ENCODE assay signal across 10 cellular contexts in the genomic region with DNA sequence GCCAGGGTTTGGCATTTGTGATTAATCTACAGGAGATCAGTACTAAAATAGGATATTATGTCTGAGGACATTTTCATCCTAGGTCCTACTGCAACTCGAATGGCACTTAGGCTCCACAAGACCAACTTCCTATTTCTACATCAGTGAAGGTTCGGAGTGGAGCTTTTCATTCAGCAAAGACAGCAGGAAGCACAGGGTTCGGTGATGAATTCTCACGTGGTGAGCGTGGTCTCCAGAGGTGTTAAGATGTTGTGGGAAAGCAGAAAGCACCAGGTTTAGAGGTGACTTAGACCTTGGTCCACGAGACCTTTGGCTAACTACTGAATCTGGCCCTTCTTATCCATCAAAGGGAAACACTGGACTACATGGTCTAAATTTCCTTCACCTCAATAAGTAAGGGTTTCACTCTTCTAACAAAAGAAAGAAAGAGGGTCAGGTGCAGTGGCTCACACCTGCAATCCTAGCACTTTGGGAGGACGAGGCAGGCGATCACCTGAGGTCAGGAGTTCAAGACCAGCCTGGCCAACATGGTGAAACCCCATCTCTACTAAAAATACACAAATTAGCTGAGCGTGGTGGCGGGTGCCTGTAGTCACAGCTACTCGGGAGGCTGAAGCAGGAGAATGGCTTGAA. TPM values are rescaled to one million over a fixed set of nuclear protein-coding genes. Genes with fewer than 3 reads are reported as not detected.
DNase-seq lines count a peak whose midpoint lies in the region; ATAC-seq, FAIRE-seq and TF ChIP-seq lines count a peak whose summit lies in the region.
"Had no signal": no experiment of that assay in that cellular context is flagged by ENCODE, and none has a peak within 500 bp of the region (broad histone marks: within the 10 kb centered on the region; RNA-seq: fewer than 3 reads in every experiment).

No MANE protein-coding gene starts in this region.

- H2BK120ac ChIP-seq in H1 (replicated peaks; ENCODE audit: low read depth, low read length) = no peak overlapping the region

- H3K4ac ChIP-seq in H1 (replicated peaks; ENCODE audit: insufficient read length, low read depth, low read length) = no peak overlapping the region

- H4K5ac ChIP-seq in H1 (ENCODE audit: insufficient read length, low read depth, low read length) = no peak overlapping the region

- no peak overlapping the region for H2AFZ ChIP-seq in H1 (ENCODE audit: low read length)

- DNase-seq in activated effector memory CD4-positive, alpha-beta T cell treated with Interleukin-2 at 50 U/mL for 16 hours = peak; percentile 10
- no peak for DNase-seq in activated effector memory CD4-positive, alpha-beta T cell treated with anti-CD3 and anti-CD28 coated beads, Interleukin-2, amount 50 U/mL, for 16 hours
- no peak for DNase-seq in H1 (ENCODE audit: low read depth in 1 of 2, low spot score in 2 of 2)
- peak; percentile 21 to 47 for DNase-seq in stimulated activated naive CD8-positive, alpha-beta T cell treated with anti-CD3 and anti-CD28 coated beads, Interleukin-15, amount 100 ng/mL, for 72 hours
- no peak for DNase-seq in SHP77 (lab: John Stamatoyannopoulos, UW)
- DNase-seq: activated CD4-positive, CD25-positive, alpha-beta regulatory T cell treated with anti-CD3 and anti-CD28 coated beads, Interleukin-2, amount 50 U/mL, for 72 hours; foreskin melanocyte had no signal

- no peak overlapping the region for H3K18ac ChIP-seq in H1 (ENCODE audit: extremely low read depth, low read length)

- H3K56ac ChIP-seq in H1 (replicated peaks; ENCODE audit: insufficient read length, low read depth, low read length) = no peak overlapping the region

- peaks cover 5% of the 10 kb centered on the region for H3K36me3 Mint-ChIP-seq in T-helper 1 cell treated with Interleukin-12 subunit alpha and Interleukin-12 subunit beta and Interleukin-4 antibody, amounts not matched to agents 30 μg/mL and 1 μg/mL, for 36 hours (ENCODE audit: low read depth)

- WGBS in H1 (ENCODE audit: extremely low coverage in 1 of 2, insufficient coverage in 1 of 2, insufficient read length in 1 of 2, insufficient replicate concordance in 2 of 2, low coverage in 1 of 2, low lambda C conversion rate in 2 of 2, missing lambda C conversion rate in 1 of 2), 2 experiments = 88% methylated on average over 11 of the region's 11 CpGs; no CpG with 5 or more reads in 1 of the 2 experiments

- H3K27ac ChIP-seq in H1 (ENCODE audit: low read depth, low read length) = no peak overlapping the region

- H3K9ac ChIP-seq in H1 (replicated peaks in 1 of 4; ENCODE audit: extremely low read depth in 1 of 4, low read depth in 3 of 4, low read length in 3 of 4) = no peak overlapping the region

- H2BK15ac ChIP-seq in H1 (ENCODE audit: low read length) = no peak overlapping the region

- peaks cover 33% of the 10 kb centered on the region for H3K4me1 Mint-ChIP-seq in T-helper 1 cell treated with Interleukin-12 subunit alpha and Interleukin-12 subunit beta and Interleukin-4 antibody, amounts not matched to agents 30 μg/mL and 1 μg/mL, for 36 hours (ENCODE audit: low read depth)
- H3K4me1 Mint-ChIP-seq in stimulated activated naive CD8-positive, alpha-beta T cell treated with anti-CD3 and anti-CD28 coated beads, Interleukin-15, amount 100 ng/mL, for 72 hours = peaks cover 28% of the 10 kb centered on the region

- TF ChIP-seq EP300 in H1 (IDR thresholded peaks at IDR 0.05; ENCODE audit: borderline replicate concordance in 1 of 2, low read depth in 2 of 2, low read length in 2 of 2) = no peak

- no peak overlapping the region for H3K4me3 ChIP-seq in H1 (ENCODE audit: extremely low read depth in 1 of 4, insufficient read depth in 2 of 4, low read depth in 3 of 4, low read length in 4 of 4)

- no peak overlapping the region for H3K4me2 ChIP-seq in H1 (ENCODE audit: insufficient read depth in 1 of 2, low read depth in 2 of 2, low read length in 2 of 2)

- 0 out of 2 replicates have a peak overlapping the region, but pooled peaks have one; percentile 19 for H2BK12ac ChIP-seq in H1 (ENCODE audit: low read depth, low read length)

- no peaks in the 10 kb centered on the region for H3K79me2 ChIP-seq in H1 (ENCODE audit: control insufficient read depth in 1 of 2, insufficient read depth in 2 of 2, low read length in 2 of 2)

- no peaks in the 10 kb centered on the region for H3K27me3 ChIP-seq in H1 (replicated peaks in 1 of 4; ENCODE audit: control insufficient read depth in 3 of 4, extremely low read depth in 1 of 4, insufficient read depth in 3 of 4, low read length in 3 of 4)

- POLR2A ChIA-PET in H1 (lab: Charles Lee; ENCODE audit: partially characterized antibody) = interaction anchor here (1.2 kb wide), 1 partner anchor 9 kb away, joined by 4 read pairs; no protein-coding TSS in a partner anchor

- H3K36me3 ChIP-seq in H1 (ENCODE audit: control insufficient read depth in 2 of 4, insufficient read depth in 4 of 4, low read length in 3 of 4) = no peaks in the 10 kb centered on the region

- H4K91ac ChIP-seq in H1 (replicated peaks; ENCODE audit: insufficient read length, low read length) = no peak overlapping the region

- ATAC-seq in stimulated activated naive CD8-positive, alpha-beta T cell treated with anti-CD3 and anti-CD28 coated beads, Interleukin-15, amount 100 ng/mL, for 72 hours = peak; percentile 83
- ATAC-seq in GM18498 (IDR thresholded peaks at IDR 0.05; ENCODE audit: unreplicated experiment) (no peak), GM21717 (IDR thresholded peaks at IDR 0.05; ENCODE audit: unreplicated experiment) (no peak)

- H3K4me1 ChIP-seq in H1 (replicated peaks in 1 of 4; ENCODE audit: control insufficient read depth in 3 of 4, insufficient read depth in 4 of 4, low read length in 3 of 4) = peaks cover 0 to 6% (median 4%) of the 10 kb centered on the region in 4 experiments; a peak in 3 of 7 replicates

- no peaks in the 10 kb centered on the region for H3K79me1 ChIP-seq in H1 (ENCODE audit: low read depth, low read length)

- H3K23me2 ChIP-seq in H1 (ENCODE audit: low read depth, low read length) = 0 out of 2 replicates have a peak, but pooled peaks cover 3% of the 10 kb centered on the region

- H3K27ac Mint-ChIP-seq in T-helper 1 cell treated with Interleukin-12 subunit alpha and Interleukin-12 subunit beta and Interleukin-4 antibody, amounts not matched to agents 30 μg/mL and 1 μg/mL, for 36 hours = peak overlapping the region; percentile 74
- H3K27ac Mint-ChIP-seq in stimulated activated naive CD8-positive, alpha-beta T cell treated with anti-CD3 and anti-CD28 coated beads, Interleukin-15, amount 100 ng/mL, for 72 hours = no peak overlapping the region

- no peak overlapping the region; the same call in 1 of the 2 replicates for H2BK20ac ChIP-seq in H1 (ENCODE audit: low read length)

- H3K23ac ChIP-seq in H1 (ENCODE audit: insufficient read length) = no peak overlapping the region

- no peak for TF ChIP-seq POLR2A in H1 (IDR thresholded peaks at IDR 0.05; ENCODE audit: control extremely low read depth in 1 of 2, low read depth in 2 of 2, low read length in 2 of 2)

- H3K4me3 Mint-ChIP-seq in T-helper 1 cell treated with Interleukin-12 subunit alpha and Interleukin-12 subunit beta and Interleukin-4 antibody, amounts not matched to agents 30 μg/mL and 1 μg/mL, for 36 hours = peak overlapping the region; percentile 43
- H3K4me3 Mint-ChIP-seq in stimulated activated naive CD8-positive, alpha-beta T cell treated with anti-CD3 and anti-CD28 coated beads, Interleukin-15, amount 100 ng/mL, for 72 hours = peak overlapping the region; percentile 14 to 44

- CTCF ChIA-PET in H1 (lab: Charles Lee; ENCODE audit: partially characterized antibody) = interaction anchor here (0.6 to 2.6 kb wide), 4 partner anchors 10 to 15 kb away, joined by 3 to 12 read pairs (median 6); no protein-coding TSS in a partner anchor

- H4K8ac ChIP-seq in H1 (ENCODE audit: extremely low read depth, insufficient read depth, low read length) = no peak overlapping the region

- H3K27me3 Mint-ChIP-seq in T-helper 1 cell treated with Interleukin-12 subunit alpha and Interleukin-12 subunit beta and Interleukin-4 antibody, amounts not matched to agents 30 μg/mL and 1 μg/mL, for 36 hours (ENCODE audit: low read depth) = no peaks in the 10 kb centered on the region
- H3K27me3 Mint-ChIP-seq in stimulated activated naive CD8-positive, alpha-beta T cell treated with anti-CD3 and anti-CD28 coated beads, Interleukin-15, amount 100 ng/mL, for 72 hours = no peaks in the 10 kb centered on the region

- no peak overlapping the region; the same call in 1 of the 2 replicates for H2BK5ac ChIP-seq in H1 (ENCODE audit: low read depth, low read length)

- peaks cover 4% of the 10 kb centered on the region for H3K9me3 Mint-ChIP-seq in T-helper 1 cell treated with Interleukin-12 subunit alpha and Interleukin-12 subunit beta and Interleukin-4 antibody, amounts not matched to agents 30 μg/mL and 1 μg/mL, for 36 hours
- no peaks in the 10 kb centered on the region for H3K9me3 Mint-ChIP-seq in stimulated activated naive CD8-positive, alpha-beta T cell treated with anti-CD3 and anti-CD28 coated beads, Interleukin-15, amount 100 ng/mL, for 72 hours

- no peak for FAIRE-seq in H1 (lab: Jason Lieb, UNC)

- H3K14ac ChIP-seq in H1 (ENCODE audit: insufficient read length) = no peak overlapping the region

- TF ChIP-seq CTCF in H1 (IDR thresholded peaks at IDR 0.05; ENCODE audit: control extremely low read depth in 1 of 3, insufficient read depth in 1 of 3, low read depth in 1 of 3, low read length in 3 of 3) = no peak

- no peak overlapping the region; the same call in 1 of the 2 replicates for H2AK5ac ChIP-seq in H1 (ENCODE audit: low read depth, low read length)

- TF ChIP-seq RAD21 in H1 (IDR thresholded peaks at IDR 0.05 in 1 of 2, conservative IDR thresholded peaks at IDR 0.05 in 1 of 2; ENCODE audit: low read depth in 2 of 2, low read length in 2 of 2) = no peak

- H4K20me1 ChIP-seq in H1 (replicated peaks in 1 of 2; ENCODE audit: control insufficient read depth in 1 of 2, insufficient read depth in 2 of 2, low read length in 2 of 2) = peaks cover 0 to 3% of the 10 kb centered on the region in 2 experiments

- H3K9me3 ChIP-seq in H1 (ENCODE audit: insufficient read depth in 2 of 2, low read depth in 1 of 2, low read length in 1 of 2) = peaks cover 4 to 6% of the 10 kb centered on the region in 2 experiments; a peak in 2 of 4 replicates

TF ChIP-seq in H1, 55 proteins besides CTCF, POLR2A, EP300 and RAD21:
- TF ChIP-seq TBP (IDR thresholded peaks at IDR 0.05; ENCODE audit: low read depth, low read length) (no peak), TEAD4 (IDR thresholded peaks at IDR 0.05; ENCODE audit: low read depth, low read length) (no peak), RXRA (IDR thresholded peaks at IDR 0.05; ENCODE audit: insufficient read depth, low read depth, low read length) (no peak)

RNA-seq across cellular contexts. Expression of gene HELZ, which starts 14.0 kb away (rescaled TPM):
- total RNA-seq in H1 (2021; fragmentation: NEBNext Ultra II Directional; extraction: Animal tissue kit (Norgen Biotek cat#: 25700)) = 47.3 and 48.7 TPM in 2 replicates
- polyA plus RNA-seq in H1 (2011; rRNA removed) = 7.9 and 10.0 TPM in 2 replicates
- polyA plus RNA-seq in H1 (2011; cell fraction: cytosol; rRNA removed) = 10.1 TPM
- polyA plus RNA-seq in H1 (2011; cell fraction: nucleus; rRNA removed) = 14.5 TPM
- 5.4 to 17.7 TPM (median 9.1 TPM) in 4 replicates for polyA plus RNA-seq in H1 (2012, experiment 1 of 2)
- polyA plus RNA-seq in H1 (2012, experiment 2 of 2) = 0.30 TPM
- 12.5 TPM for polyA plus RNA-seq in H1 (2013, experiment 1 of 2)
- polyA plus RNA-seq in H1 (2013, experiment 2 of 2) = 11.5 TPM
- 49.8 and 73.0 TPM in 2 replicates for polyA minus RNA-seq in H1 (2011; rRNA and poly(A)+ RNA removed)
- polyA minus RNA-seq in H1 (2011; cell fraction: cytosol; rRNA and poly(A)+ RNA removed) = 30.8 TPM
- polyA minus RNA-seq in H1 (2011; cell fraction: nucleus; rRNA and poly(A)+ RNA removed) = 62.5 TPM

Comparison
In these comparisons a context has a peak if more than half of its experiments do, and no peak if none do; other contexts are left out.
1. DNase-seq: peak in activated effector memory CD4-positive, alpha-beta T cell treated with Interleukin-2 at 50 U/mL for 16 hours (single experiment) and stimulated activated naive CD8-positive, alpha-beta T cell treated with anti-CD3 and anti-CD28 coated beads, Interleukin-15, amount 100 ng/mL, for 72 hours (2 of 2); none in activated effector memory CD4-positive, alpha-beta T cell treated with anti-CD3 and anti-CD28 coated beads, Interleukin-2, amount 50 U/mL, for 16 hours (single experiment), H1 (0 of 2) and SHP77 (0 of 2).